In the genomic region with DNA sequence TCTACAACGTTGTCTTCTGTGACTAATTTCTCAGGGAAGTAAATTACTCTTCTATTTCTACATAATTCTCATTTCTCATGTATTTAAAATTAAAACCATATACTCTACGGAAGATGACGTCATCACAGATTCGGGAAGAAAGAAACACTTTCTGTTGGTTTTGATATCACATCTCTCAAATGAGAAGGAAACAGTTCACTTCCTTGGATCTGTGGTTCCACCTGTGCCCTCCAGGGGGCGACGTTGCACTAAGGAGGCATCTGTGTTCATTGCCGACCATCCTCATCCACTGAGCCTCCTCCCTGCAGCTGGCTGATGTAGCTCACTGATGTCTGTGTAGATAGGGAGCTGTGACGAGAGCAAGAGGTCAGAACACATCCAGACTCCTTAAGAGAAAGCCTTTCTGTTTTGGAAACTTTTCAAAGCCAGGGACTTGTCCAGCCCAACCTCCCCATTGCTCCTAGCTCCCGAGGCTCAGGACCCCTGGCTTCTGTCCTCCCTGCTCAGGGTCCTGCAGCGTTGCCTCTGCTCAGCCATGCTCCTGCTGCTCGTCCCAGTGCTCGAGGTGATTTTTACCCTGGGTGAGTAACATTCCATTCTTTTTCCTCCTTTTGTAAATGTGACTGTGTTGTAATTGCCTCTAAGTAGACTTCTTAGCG, we compare ENCODE assay signal across 8 cellular contexts.
DNase-seq lines count a peak whose midpoint lies in the region; ATAC-seq, FAIRE-seq and TF ChIP-seq lines count a peak whose summit lies in the region.

No MANE protein-coding gene starts in this region.

- H3K79me2 ChIP-seq in astrocyte (ENCODE audit: insufficient read depth, low read length): no peaks in the 10 kb centered on the region

- WGBS in gastroesophageal sphincter (ENCODE audit: low coverage in 1 of 2), 2 donors: 23 to 33% methylated on average over 10 to 11 of the region's 13 CpGs

- H3K27ac Mint-ChIP-seq in Calu3 (ENCODE audit: unreplicated experiment) (no peak overlapping the region), astrocyte (ENCODE audit: unreplicated experiment) (no peak overlapping the region)
- peak overlapping the region; percentile 87 for H3K27ac Mint-ChIP-seq in T-helper 1 cell treated with Interleukin-12 subunit alpha and Interleukin-12 subunit beta and Interleukin-4 antibody, amounts not matched to agents 30 μg/mL and 1 μg/mL, for 36 hours
- peak overlapping the region; percentile 83 for H3K27ac Mint-ChIP-seq in stimulated activated naive CD8-positive, alpha-beta T cell treated with anti-CD3 and anti-CD28 coated beads, Interleukin-15, Interleukin-2, amounts not matched to agents 100 ng/mL and 50 ng/mL, for 24 hours

- H3K36me3 ChIP-seq in astrocyte (ENCODE audit: insufficient read depth, low read length) (no peaks in the 10 kb centered on the region), gastroesophageal sphincter (no peaks in the 10 kb centered on the region)

- no peak for TF ChIP-seq POLR2A in gastroesophageal sphincter (IDR thresholded peaks at IDR 0.05)

- no peak overlapping the region for H3K9ac ChIP-seq in astrocyte (ENCODE audit: low read length)

- CTCF ChIA-PET in Calu3 (lab: Charles Lee): no interaction called here

- H3K9me3 Mint-ChIP-seq in Calu3 (ENCODE audit: low read depth, unreplicated experiment) (no peaks in the 10 kb centered on the region), astrocyte (ENCODE audit: unreplicated experiment) (no peaks in the 10 kb centered on the region)
- H3K9me3 Mint-ChIP-seq in T-helper 1 cell treated with Interleukin-12 subunit alpha and Interleukin-12 subunit beta and Interleukin-4 antibody, amounts not matched to agents 30 μg/mL and 1 μg/mL, for 36 hours: no peaks in the 10 kb centered on the region
- no peaks in the 10 kb centered on the region for H3K9me3 Mint-ChIP-seq in stimulated activated naive CD8-positive, alpha-beta T cell treated with anti-CD3 and anti-CD28 coated beads, Interleukin-15, Interleukin-2, amounts not matched to agents 100 ng/mL and 50 ng/mL, for 24 hours

- peak; percentile 66 for DNase-seq in Calu3
- DNase-seq in astrocyte (ENCODE audit: low read depth): no peak

- H3K27ac ChIP-seq in astrocyte (ENCODE audit: low read depth, low read length) (no peak overlapping the region), gastroesophageal sphincter (no peak overlapping the region)

- no peak for FAIRE-seq in astrocyte (lab: Jason Lieb, UNC)

- H3K4me3 ChIP-seq in astrocyte (ENCODE audit: insufficient read depth, low read depth, low read length): no peak overlapping the region
- peak overlapping the region; percentile 17 for H3K4me3 ChIP-seq in mononuclear cell (ENCODE audit: low read length)
- no peak overlapping the region for H3K4me3 ChIP-seq in gastroesophageal sphincter

- no peak overlapping the region for H3K4me3 Mint-ChIP-seq in Calu3 (ENCODE audit: low read depth, unreplicated experiment)
- H3K4me3 Mint-ChIP-seq in T-helper 1 cell treated with Interleukin-12 subunit alpha and Interleukin-12 subunit beta and Interleukin-4 antibody, amounts not matched to agents 30 μg/mL and 1 μg/mL, for 36 hours: peak overlapping the region; percentile 87
- no peak overlapping the region for H3K4me3 Mint-ChIP-seq in astrocyte (ENCODE audit: unreplicated experiment)
- H3K4me3 Mint-ChIP-seq in stimulated activated naive CD8-positive, alpha-beta T cell treated with anti-CD3 and anti-CD28 coated beads, Interleukin-15, Interleukin-2, amounts not matched to agents 100 ng/mL and 50 ng/mL, for 24 hours: peak overlapping the region; percentile 85

- no peaks in the 10 kb centered on the region for H3K36me3 Mint-ChIP-seq in Calu3 (ENCODE audit: insufficient read depth, unreplicated experiment)
- peaks cover 15% of the 10 kb centered on the region for H3K36me3 Mint-ChIP-seq in T-helper 1 cell treated with Interleukin-12 subunit alpha and Interleukin-12 subunit beta and Interleukin-4 antibody, amounts not matched to agents 30 μg/mL and 1 μg/mL, for 36 hours (ENCODE audit: low read depth)
- H3K36me3 Mint-ChIP-seq in astrocyte (ENCODE audit: low read depth, unreplicated experiment): no peaks in the 10 kb centered on the region
- peaks cover 6% of the 10 kb centered on the region for H3K36me3 Mint-ChIP-seq in stimulated activated naive CD8-positive, alpha-beta T cell treated with anti-CD3 and anti-CD28 coated beads, Interleukin-15, Interleukin-2, amounts not matched to agents 100 ng/mL and 50 ng/mL, for 24 hours (ENCODE audit: low read depth)

- peaks cover 70% of the 10 kb centered on the region for H3K27me3 Mint-ChIP-seq in Calu3 (ENCODE audit: unreplicated experiment)
- H3K27me3 Mint-ChIP-seq in T-helper 1 cell treated with Interleukin-12 subunit alpha and Interleukin-12 subunit beta and Interleukin-4 antibody, amounts not matched to agents 30 μg/mL and 1 μg/mL, for 36 hours (ENCODE audit: low read depth): peaks cover 48% of the 10 kb centered on the region
- H3K27me3 Mint-ChIP-seq in astrocyte (ENCODE audit: low read depth, unreplicated experiment): peaks cover 4% of the 10 kb centered on the region
- peaks cover 41% of the 10 kb centered on the region for H3K27me3 Mint-ChIP-seq in stimulated activated naive CD8-positive, alpha-beta T cell treated with anti-CD3 and anti-CD28 coated beads, Interleukin-15, Interleukin-2, amounts not matched to agents 100 ng/mL and 50 ng/mL, for 24 hours

- H3K4me1 Mint-ChIP-seq in Calu3 (ENCODE audit: low read depth, unreplicated experiment) (peaks cover 6% of the 10 kb centered on the region), astrocyte (ENCODE audit: low read depth, unreplicated experiment) (no peaks in the 10 kb centered on the region)
- H3K4me1 Mint-ChIP-seq in T-helper 1 cell treated with Interleukin-12 subunit alpha and Interleukin-12 subunit beta and Interleukin-4 antibody, amounts not matched to agents 30 μg/mL and 1 μg/mL, for 36 hours (ENCODE audit: low read depth): peaks cover 11% of the 10 kb centered on the region
- peaks cover 9% of the 10 kb centered on the region for H3K4me1 Mint-ChIP-seq in stimulated activated naive CD8-positive, alpha-beta T cell treated with anti-CD3 and anti-CD28 coated beads, Interleukin-15, Interleukin-2, amounts not matched to agents 100 ng/mL and 50 ng/mL, for 24 hours (ENCODE audit: low read depth)

- no peak overlapping the region for H2AFZ ChIP-seq in astrocyte (ENCODE audit: low read depth, low read length)

- intact Hi-C loops in Calu3 (cut with micrococcal nuclease; ENCODE audit: unreplicated experiment): loop anchor here (5.0 kb wide), 1 partner anchor 86 kb away; no protein-coding TSS in a partner anchor

- H3K4me2 ChIP-seq in astrocyte (ENCODE audit: low read length): no peak overlapping the region

- H3K9me3 ChIP-seq in astrocyte (ENCODE audit: insufficient read depth, low read depth, low read length) (no peaks in the 10 kb centered on the region), mononuclear cell (ENCODE audit: low read depth, low read length) (no peaks in the 10 kb centered on the region), gastroesophageal sphincter (no peaks in the 10 kb centered on the region)

- no peak for TF ChIP-seq EP300 in gastroesophageal sphincter (IDR thresholded peaks at IDR 0.05)

- ATAC-seq in HG02885 (IDR thresholded peaks at IDR 0.05; ENCODE audit: poor library complexity, unreplicated experiment) (peak; percentile 72), HG02571 (IDR thresholded peaks at IDR 0.05; ENCODE audit: unreplicated experiment) (no peak), gastroesophageal sphincter (no peak)

- H3K4me1 ChIP-seq in astrocyte (ENCODE audit: insufficient read depth, low read length) (no peaks in the 10 kb centered on the region), mononuclear cell (ENCODE audit: insufficient read depth, low read length) (no peaks in the 10 kb centered on the region), gastroesophageal sphincter (no peaks in the 10 kb centered on the region)

- TF ChIP-seq CTCF in Calu3 (IDR thresholded peaks at IDR 0.05; ENCODE audit: unreplicated experiment): peak; percentile 32
- peak; percentile 40 for TF ChIP-seq CTCF in astrocyte (IDR thresholded peaks at IDR 0.05; ENCODE audit: insufficient read depth, low read depth, low read length)
- TF ChIP-seq CTCF in gastroesophageal sphincter (IDR thresholded peaks at IDR 0.05): peak in 1 of 4 experiments; percentile 33

- no peaks in the 10 kb centered on the region for H4K20me1 ChIP-seq in astrocyte (ENCODE audit: insufficient read depth, low read length)

- H3K27me3 ChIP-seq in astrocyte (ENCODE audit: insufficient read depth, low read length): no peaks in the 10 kb centered on the region
- peaks cover 15% of the 10 kb centered on the region for H3K27me3 ChIP-seq in mononuclear cell (ENCODE audit: insufficient read depth, low read length)
- H3K27me3 ChIP-seq in gastroesophageal sphincter: peaks cover 8% of the 10 kb centered on the region

- no TSS peak for BruUV-seq in Calu3 (replicated peaks; lab: Mats Ljungman, UMichigan)

Comparison
In these comparisons a context has a peak if more than half of its experiments do, and no peak if none do; other contexts are left out.
1. H3K27ac Mint-ChIP-seq: peak in T-helper 1 cell treated with Interleukin-12 subunit alpha and Interleukin-12 subunit beta and Interleukin-4 antibody, amounts not matched to agents 30 μg/mL and 1 μg/mL, for 36 hours (single experiment) and stimulated activated naive CD8-positive, alpha-beta T cell treated with anti-CD3 and anti-CD28 coated beads, Interleukin-15, Interleukin-2, amounts not matched to agents 100 ng/mL and 50 ng/mL, for 24 hours (single experiment); none in Calu3 (single experiment) and astrocyte (single experiment).
2. H3K4me3 Mint-ChIP-seq: peak in T-helper 1 cell treated with Interleukin-12 subunit alpha and Interleukin-12 subunit beta and Interleukin-4 antibody, amounts not matched to agents 30 μg/mL and 1 μg/mL, for 36 hours (single experiment) and stimulated activated naive CD8-positive, alpha-beta T cell treated with anti-CD3 and anti-CD28 coated beads, Interleukin-15, Interleukin-2, amounts not matched to agents 100 ng/mL and 50 ng/mL, for 24 hours (single experiment); none in Calu3 (single experiment) and astrocyte (single experiment).